ENCODE assay signal across 23 cellular contexts in the genomic region with DNA sequence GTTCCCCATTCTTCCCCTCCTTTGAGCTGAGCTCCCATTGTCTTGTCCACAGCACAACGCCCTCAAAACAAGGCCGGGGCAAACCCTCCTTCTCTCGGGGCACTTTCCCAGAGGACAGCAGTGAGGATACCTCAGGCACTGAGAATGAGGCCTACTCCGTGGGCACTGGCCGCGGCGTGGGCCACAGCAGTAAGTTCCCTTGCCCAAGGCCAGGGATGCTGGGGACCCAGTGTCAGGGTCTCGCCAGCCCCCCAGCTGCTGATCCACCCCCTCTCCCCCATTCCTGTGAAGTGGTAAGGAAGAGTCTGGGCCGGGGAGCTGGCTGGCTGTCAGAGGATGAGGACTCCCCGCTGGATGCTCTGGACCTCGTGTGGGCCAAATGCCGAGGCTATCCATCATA. TPM values are rescaled to one million over a fixed set of nuclear protein-coding genes. Genes with fewer than 3 reads are reported as not detected.
DNase-seq lines count a peak whose midpoint lies in the region; ATAC-seq, FAIRE-seq and TF ChIP-seq lines count a peak whose summit lies in the region.
"Had no signal": no experiment of that assay in that cellular context is flagged by ENCODE, and none has a peak within 500 bp of the region (broad histone marks: within the 10 kb centered on the region; RNA-seq: fewer than 3 reads in every experiment).

No MANE protein-coding gene starts in this region.

- no peaks in the 10 kb centered on the region for H3K9me3 Mint-ChIP-seq in activated T-cell treated with anti-CD3 and anti-CD28 coated beads, Interleukin-2, amount 50 U/mL, for 24 hours
- no peaks in the 10 kb centered on the region for H3K9me3 Mint-ChIP-seq in activated T-cell treated with anti-CD3 and anti-CD28 coated beads, Interleukin-2, amount 50 U/mL, for 4 hours
- no peaks in the 10 kb centered on the region for H3K9me3 Mint-ChIP-seq in CD4-positive, alpha-beta T cell
- H3K9me3 Mint-ChIP-seq: CD4-positive, CD25-positive, alpha-beta regulatory T cell; GM23338 had no signal

- H3K27ac Mint-ChIP-seq in activated T-cell treated with anti-CD3 and anti-CD28 coated beads, Interleukin-2, amount 50 U/mL, for 24 hours = peak overlapping the region; percentile 84
- no peak overlapping the region for H3K27ac Mint-ChIP-seq in CD4-positive, alpha-beta T cell
- H3K27ac Mint-ChIP-seq: GM23338 had no signal

- H4K20me1 ChIP-seq in BLaER1 = peaks cover 85% of the 10 kb centered on the region
- H4K20me1 ChIP-seq in K562 (replicated peaks; ENCODE audit: control insufficient read depth, insufficient read depth, low read length) = no peaks in the 10 kb centered on the region
- H4K20me1 ChIP-seq in smooth muscle cell (ENCODE audit: low read depth) = no peaks in the 10 kb centered on the region

- TF ChIP-seq CTCF in K562 (IDR thresholded peaks at IDR 0.05 in 2 of 3, conservative IDR thresholded peaks at IDR 0.05 in 1 of 3; ENCODE audit: insufficient read depth in 2 of 3, low read depth in 1 of 3, low read length in 3 of 3) = no peak
- TF ChIP-seq CTCF in smooth muscle cell (IDR thresholded peaks at IDR 0.05; ENCODE audit: borderline replicate concordance, insufficient read depth, poor library complexity, severe bottlenecking) = no peak
- TF ChIP-seq CTCF in CD4-positive, alpha-beta T cell (IDR thresholded peaks at IDR 0.05) = no peak

- no peaks in the 10 kb centered on the region for H3K9me1 ChIP-seq in K562 (ENCODE audit: control insufficient read depth, insufficient read depth, low read length)

- peaks cover 27% of the 10 kb centered on the region for H3K4me1 Mint-ChIP-seq in activated T-cell treated with anti-CD3 and anti-CD28 coated beads, Interleukin-2, amount 50 U/mL, for 24 hours (ENCODE audit: low read depth)
- H3K4me1 Mint-ChIP-seq in activated T-cell treated with anti-CD3 and anti-CD28 coated beads, Interleukin-2, amount 50 U/mL, for 4 hours (ENCODE audit: low read depth) = peaks cover 17% of the 10 kb centered on the region
- H3K4me1 Mint-ChIP-seq in CD4-positive, alpha-beta T cell (ENCODE audit: low read depth) = peaks cover 16% of the 10 kb centered on the region

- TF ChIP-seq POLR2A in K562 (conservative IDR thresholded peaks at IDR 0.05) = no peak

- H3K79me2 ChIP-seq in K562 (ENCODE audit: control insufficient read depth, insufficient read depth, low read length) (peaks cover 4% of the 10 kb centered on the region), smooth muscle cell (ENCODE audit: low read depth) (no peaks in the 10 kb centered on the region)

- no peaks in the 10 kb centered on the region for H3K27me3 Mint-ChIP-seq in activated T-cell treated with anti-CD3 and anti-CD28 coated beads, Interleukin-2, amount 50 U/mL, for 24 hours
- no peaks in the 10 kb centered on the region for H3K27me3 Mint-ChIP-seq in activated T-cell treated with anti-CD3 and anti-CD28 coated beads, Interleukin-2, amount 50 U/mL, for 4 hours (ENCODE audit: low read depth)
- H3K27me3 Mint-ChIP-seq in CD4-positive, alpha-beta T cell = no peaks in the 10 kb centered on the region
- H3K27me3 Mint-ChIP-seq: CD4-positive, CD25-positive, alpha-beta regulatory T cell had no signal

- DNase-seq in activated T-cell treated with anti-CD3 and anti-CD28 coated beads, Interleukin-2, amount 50 U/mL, for 24 hours = no peak
- no peak for DNase-seq in activated T-cell treated with anti-CD3 and anti-CD28 coated beads, Interleukin-2, amount 50 U/mL, for 4 hours
- DNase-seq in K562 (ENCODE audit: extremely low read depth in 1 of 4, low spot score in 3 of 4) = no peak
- no peak for DNase-seq in smooth muscle cell (lab: John Stamatoyannopoulos, UW; ENCODE audit: unreplicated experiment)
- no peak for DNase-seq in left ventricle myocardium superior
- DNase-seq in CD4-positive, alpha-beta T cell = no peak
- DNase-seq: 8988T; C1 segment of cervical spinal cord; Caco-2; CD4-positive, CD25-positive, alpha-beta regulatory T cell; DMS153; DMS79; GDM1; HCEC 1CT; IMR-90 had no signal

- H3K27me3 ChIP-seq in BLaER1 (no peaks in the 10 kb centered on the region), K562 (ENCODE audit: control insufficient read depth in 2 of 2, insufficient read depth in 2 of 2, low read length in 2 of 2) (no peaks in the 10 kb centered on the region), smooth muscle cell (ENCODE audit: low read depth) (no peaks in the 10 kb centered on the region)
- H3K27me3 ChIP-seq in CD4-positive, alpha-beta T cell (ENCODE audit: control insufficient read depth, insufficient read depth, low read length) = no peaks in the 10 kb centered on the region

- H3F3A ChIP-seq in smooth muscle cell (ENCODE audit: low read depth) = peaks cover 28% of the 10 kb centered on the region

- CTCF ChIA-PET in K562 (lab: Yijun Ruan, JAX; ENCODE audit: low intra/inter-chr PET ratio) = no interaction called here
- CTCF ChIA-PET in CD4-positive, alpha-beta T cell (lab: Charles Lee) = interaction anchor here (0.5 kb wide), 1 partner anchor 1591 kb away, joined by 5 read pairs; no protein-coding TSS in a partner anchor

- in situ Hi-C loops in K562 (cut with MboI) = no loop called here

- H3K4me2 ChIP-seq in BLaER1 (peak overlapping the region; percentile 62), K562 (ENCODE audit: insufficient read depth, low read length) (no peak overlapping the region), smooth muscle cell (no peak overlapping the region)
- H3K4me2 ChIP-seq: GM23338 had no signal

- no peak for TF ChIP-seq RAD21 in K562 (CRISPR knock-in tag; conservative IDR thresholded peaks at IDR 0.05 in 1 of 2, IDR thresholded peaks at IDR 0.05 in 1 of 2)

- H3K4me3 Mint-ChIP-seq in activated T-cell treated with anti-CD3 and anti-CD28 coated beads, Interleukin-2, amount 50 U/mL, for 24 hours = no peak overlapping the region
- no peak overlapping the region for H3K4me3 Mint-ChIP-seq in activated T-cell treated with anti-CD3 and anti-CD28 coated beads, Interleukin-2, amount 50 U/mL, for 4 hours
- H3K4me3 Mint-ChIP-seq in CD4-positive, alpha-beta T cell = no peak overlapping the region
- H3K4me3 Mint-ChIP-seq: GM23338 had no signal

- POLR2A ChIA-PET in K562 (lab: Yijun Ruan, JAX) = interaction anchor here (1.1 to 6.1 kb wide), 5 partner anchors 8 to 240 kb away, joined by 3 to 60 read pairs (median 7); partner anchors contain the start of genes ARPC4 and BRPF1
- POLR2A ChIA-PET in CD4-positive, alpha-beta T cell (lab: Charles Lee) = no interaction called here

- H3K36me3 ChIP-seq in BLaER1 = peaks cover 86% of the 10 kb centered on the region
- peaks cover 87% of the 10 kb centered on the region for H3K36me3 ChIP-seq in K562 (ENCODE audit: control insufficient read depth, insufficient read depth, low read length)
- H3K36me3 ChIP-seq in smooth muscle cell (ENCODE audit: low read depth) = no peaks in the 10 kb centered on the region

- BruUV-seq in K562 (replicated peaks; lab: Mats Ljungman, UMichigan) = no TSS peak

- peaks cover 100% of the 10 kb centered on the region for H3K36me3 Mint-ChIP-seq in activated T-cell treated with anti-CD3 and anti-CD28 coated beads, Interleukin-2, amount 50 U/mL, for 24 hours (ENCODE audit: low read depth)
- peaks cover 36% of the 10 kb centered on the region for H3K36me3 Mint-ChIP-seq in activated T-cell treated with anti-CD3 and anti-CD28 coated beads, Interleukin-2, amount 50 U/mL, for 4 hours (ENCODE audit: insufficient read depth)
- peaks cover 92% of the 10 kb centered on the region for H3K36me3 Mint-ChIP-seq in CD4-positive, alpha-beta T cell (ENCODE audit: low read depth)

- TF ChIP-seq EP300 in K562 (IDR thresholded peaks at IDR 0.05; ENCODE audit: low read length) = no peak

- H2AFZ ChIP-seq in K562 (ENCODE audit: low read depth, low read length) (no peak overlapping the region), smooth muscle cell (ENCODE audit: low read depth) (no peak overlapping the region)
- H2AFZ ChIP-seq: GM23338 had no signal

- no peak for ATAC-seq in activated T-cell treated with anti-CD3 and anti-CD28 coated beads, Interleukin-2, amount 50 U/mL, for 4 hours
- no peak for ATAC-seq in K562
- no peak for ATAC-seq in left ventricle myocardium superior
- no peak for ATAC-seq in CD4-positive, alpha-beta T cell (ENCODE audit: poor library complexity)
- ATAC-seq: GM23338 had no signal

- H3K9me3 ChIP-seq in BLaER1 = no peaks in the 10 kb centered on the region
- H3K9me3 ChIP-seq in K562 (replicated peaks; ENCODE audit: control insufficient read depth, insufficient read depth, low read depth, low read length) = no peaks in the 10 kb centered on the region
- no peaks in the 10 kb centered on the region for H3K9me3 ChIP-seq in smooth muscle cell (replicated peaks; ENCODE audit: low read depth)
- H3K9me3 ChIP-seq in CD4-positive, alpha-beta T cell (ENCODE audit: control insufficient read depth, low read length) = no peaks in the 10 kb centered on the region
- H3K9me3 ChIP-seq: Caco-2 had no signal

- H3K27ac ChIP-seq in BLaER1 (0 out of 2 replicates have a peak overlapping the region, but pooled peaks have one; percentile 8), K562 (ENCODE audit: extremely low read depth, low read depth, low read length) (no peak overlapping the region), smooth muscle cell (ENCODE audit: low read depth) (peak overlapping the region; percentile 71)
- H3K27ac ChIP-seq in CD4-positive, alpha-beta T cell (ENCODE audit: low read depth, low read length) = no peak overlapping the region
- H3K27ac ChIP-seq: HL-60 had no signal

- FAIRE-seq in K562 (lab: Jason Lieb, UNC) = no peak
- FAIRE-seq: H54 had no signal

- H3K9ac ChIP-seq in BLaER1 = no peak overlapping the region
- no peak overlapping the region for H3K9ac ChIP-seq in K562 (ENCODE audit: insufficient read depth in 1 of 2, low read depth in 2 of 2, low read length in 2 of 2)
- no peak overlapping the region for H3K9ac ChIP-seq in smooth muscle cell (ENCODE audit: low read depth)

- intact Hi-C loops in K562 (cut with micrococcal nuclease) (no loop called here), left ventricle myocardium superior (cut with micrococcal nuclease) (no loop called here)
- intact Hi-C loops in CD4-positive, alpha-beta T cell (cut with DNase I, micrococcal nuclease) = loop anchor here in 1 of 2 experiments (5.0 kb wide), 3 partner anchors 62 to 147 kb away; partner anchors contain the start of gene JAGN1

- WGBS in K562 (ENCODE audit: insufficient coverage, low coverage, missing lambda C conversion rate) = 94% methylated on average over 12 of the region's 12 CpGs
- WGBS in smooth muscle cell (ENCODE audit: low lambda C conversion rate) = 93% methylated on average over 12 of the region's 12 CpGs

- H3K4me3 ChIP-seq in BLaER1 (no peak overlapping the region), K562 (no peak overlapping the region), smooth muscle cell (no peak overlapping the region)
- H3K4me3 ChIP-seq: GM23338 had no signal

- H3K4me1 ChIP-seq in BLaER1 = peaks cover 49% of the 10 kb centered on the region
- peaks cover 3 to 18% of the 10 kb centered on the region in 2 experiments; a peak in 4 of 5 replicates for H3K4me1 ChIP-seq in K562 (replicated peaks in 1 of 2; ENCODE audit: control insufficient read depth in 2 of 2, insufficient read depth in 2 of 2, low read length in 2 of 2)
- H3K4me1 ChIP-seq in smooth muscle cell (ENCODE audit: low read depth) = peaks cover 5% of the 10 kb centered on the region

RNA-seq across cellular contexts. Expression of gene OGG1, which starts 4.2 kb away (rescaled TPM):
- total RNA-seq in activated T-cell treated with anti-CD3 and anti-CD28 coated beads, Interleukin-2, amount 50 U/mL, for 4 hours = 10 to 100 TPM; 25.2 to 30.5 (median 28.8) TPM
- 74.9 and 150 TPM in 2 replicates for total RNA-seq in K562 (2011; cell fraction: chromatin; rRNA removed; ENCODE audit: low replicate concordance)
- 93.6 and 122 TPM in 2 replicates for total RNA-seq in K562 (2011; cell fraction: nucleolus; rRNA removed)
- total RNA-seq in K562 (2011; cell fraction: nucleoplasm; rRNA removed) = 99.4 and 140 TPM in 2 replicates
- 27.6 and 39.3 TPM in 2 replicates for total RNA-seq in K562 (2014; rRNA removed)
- total RNA-seq in K562 (2014; rRNA removed; fragmentation: Illumina TruSeq; extraction: Trizol) = 14.6 and 18.2 TPM in 2 replicates
- 26.4 and 27.5 TPM in 2 replicates for total RNA-seq in K562 (2015; rRNA removed; fragmentation: Illumina TruSeq; extraction: Trizol)
- 23.6 and 25.7 TPM in 2 replicates for total RNA-seq in K562 (2021)
- polyA plus RNA-seq in K562 (2011; rRNA removed) = 26.6 and 31.0 TPM in 2 replicates
- polyA plus RNA-seq in K562 (2011; cell fraction: cytosol; rRNA removed) = 27.6 and 51.7 TPM in 2 replicates
- 41.4 and 56.0 TPM in 2 replicates for polyA plus RNA-seq in K562 (2011; cell fraction: nucleus; rRNA removed)
- 23.4 and 31.1 TPM in 2 replicates for polyA plus RNA-seq in K562 (2012)
- 32.3 and 33.0 TPM in 2 replicates for polyA plus RNA-seq in K562 (2014; fragmentation: Illumina TruSeq; extraction: Trizol)
- 10 to 100 TPM in 1 of 2 experiments, 1 to 10 TPM in 1; 6.6 to 12.0 TPM for polyA plus RNA-seq in K562 (2014; fragmentation: Nextera tagmentation; extraction: Ambion mirVana)
- 24.4 and 26.5 TPM in 2 replicates for polyA plus RNA-seq in K562 (2014; rRNA removed)
- polyA minus RNA-seq in K562 (2011; rRNA and poly(A)+ RNA removed) = 38.9 and 47.9 TPM in 2 replicates
- polyA minus RNA-seq in K562 (2011; cell fraction: cytosol; rRNA and poly(A)+ RNA removed) = 16.7 and 29.9 TPM in 2 replicates
- 52.4 and 57.1 TPM in 2 replicates for polyA minus RNA-seq in K562 (2011; cell fraction: nucleus; rRNA and poly(A)+ RNA removed)
- 13.4 and 16.0 TPM in 2 replicates for total RNA-seq in smooth muscle cell
- 22.3 and 24.6 TPM in 2 replicates for polyA plus RNA-seq in smooth muscle cell
- 8.8 TPM for total RNA-seq in left ventricle myocardium superior
- 1 to 10 TPM; 7.1 to 8.9 TPM for total RNA-seq in CD4-positive, alpha-beta T cell

RNA-seq across cellular contexts. Expression of gene BRPF1, which starts 14.0 kb away (rescaled TPM):
- total RNA-seq in activated T-cell treated with anti-CD3 and anti-CD28 coated beads, Interleukin-2, amount 50 U/mL, for 4 hours = 10 to 100 TPM; 56.9 to 59.9 (median 59.8) TPM
- 33.6 and 67.8 TPM in 2 replicates for total RNA-seq in K562 (2011; cell fraction: chromatin; rRNA removed; ENCODE audit: low replicate concordance)
- 33.7 and 49.2 TPM in 2 replicates for total RNA-seq in K562 (2011; cell fraction: nucleolus; rRNA removed)
- 26.6 and 32.0 TPM in 2 replicates for total RNA-seq in K562 (2011; cell fraction: nucleoplasm; rRNA removed)
- total RNA-seq in K562 (2014; rRNA removed) (29.9 and 38.9 TPM in 2 replicates), K562 (2014; rRNA removed; fragmentation: Illumina TruSeq; extraction: Trizol) (12.6 and 13.5 TPM in 2 replicates), K562 (2015; rRNA removed; fragmentation: Illumina TruSeq; extraction: Trizol) (23.5 and 25.5 TPM in 2 replicates), K562 (2021) (40.2 and 40.6 TPM in 2 replicates), smooth muscle cell (11.5 and 13.9 TPM in 2 replicates), left ventricle myocardium superior (9.9 TPM)
- polyA plus RNA-seq in K562 (2011; rRNA removed) (12.7 and 16.6 TPM in 2 replicates), K562 (2014; fragmentation: Illumina TruSeq; extraction: Trizol) (26.7 and 30.5 TPM in 2 replicates), K562 (2014; fragmentation: Nextera tagmentation; extraction: Ambion mirVana) (1 to 10 TPM; 1.1 to 1.4 TPM), K562 (2014; rRNA removed) (26.0 and 32.8 TPM in 2 replicates), smooth muscle cell (14.3 and 17.1 TPM in 2 replicates)
- polyA plus RNA-seq in K562 (2011; cell fraction: cytosol; rRNA removed) = 12.3 and 19.3 TPM in 2 replicates
- 46.8 and 95.4 TPM in 2 replicates for polyA plus RNA-seq in K562 (2011; cell fraction: nucleus; rRNA removed)
- polyA plus RNA-seq in K562 (2012) = 23.7 and 24.3 TPM in 2 replicates
- 14.6 and 16.9 TPM in 2 replicates for polyA minus RNA-seq in K562 (2011; rRNA and poly(A)+ RNA removed)
- polyA minus RNA-seq in K562 (2011; cell fraction: cytosol; rRNA and poly(A)+ RNA removed) = 15.2 and 22.2 TPM in 2 replicates
- 24.9 and 29.5 TPM in 2 replicates for polyA minus RNA-seq in K562 (2011; cell fraction: nucleus; rRNA and poly(A)+ RNA removed)
- 10 to 100 TPM; 23.7 to 25.6 TPM for total RNA-seq in CD4-positive, alpha-beta T cell

RNA-seq across cellular contexts. Expression of gene CAMK1, which starts 24.2 kb away (rescaled TPM):
- total RNA-seq in activated T-cell treated with anti-CD3 and anti-CD28 coated beads, Interleukin-2, amount 50 U/mL, for 4 hours = 10 to 100 TPM; 15.3 to 20.7 (median 15.7) TPM
- total RNA-seq in K562 (2011; cell fraction: chromatin; rRNA removed; ENCODE audit: low replicate concordance) = 2.0 and 4.8 TPM in 2 replicates
- total RNA-seq in K562 (2011; cell fraction: nucleolus; rRNA removed) = 4.2 and 4.6 TPM in 2 replicates
- 2.3 and 3.2 TPM in 2 replicates for total RNA-seq in K562 (2011; cell fraction: nucleoplasm; rRNA removed)
- total RNA-seq in K562 (2014; rRNA removed) (10.7 and 13.9 TPM in 2 replicates), K562 (2014; rRNA removed; fragmentation: Illumina TruSeq; extraction: Trizol) (4.4 and 4.7 TPM in 2 replicates), K562 (2015; rRNA removed; fragmentation: Illumina TruSeq; extraction: Trizol) (6.1 and 6.6 TPM in 2 replicates), K562 (2021) (5.2 and 6.2 TPM in 2 replicates), smooth muscle cell (3.9 and 6.4 TPM in 2 replicates), left ventricle myocardium superior (11.7 TPM)
- polyA plus RNA-seq in K562 (2011; rRNA removed) (7.3 and 8.4 TPM in 2 replicates), K562 (2014; fragmentation: Illumina TruSeq; extraction: Trizol) (6.0 and 6.2 TPM in 2 replicates), K562 (2014; fragmentation: Nextera tagmentation; extraction: Ambion mirVana) (under 1 TPM; 0.23 to 0.39 TPM), K562 (2014; rRNA removed) (7.7 and 10.6 TPM in 2 replicates), smooth muscle cell (6.3 and 10.9 TPM in 2 replicates)
- 5.8 and 12.1 TPM in 2 replicates for polyA plus RNA-seq in K562 (2011; cell fraction: cytosol; rRNA removed)
- polyA plus RNA-seq in K562 (2011; cell fraction: nucleus; rRNA removed) = 6.0 and 9.9 TPM in 2 replicates
- 7.7 and 9.7 TPM in 2 replicates for polyA plus RNA-seq in K562 (2012)
- polyA minus RNA-seq in K562 (2011; rRNA and poly(A)+ RNA removed) = 2.6 and 2.9 TPM in 2 replicates
- polyA minus RNA-seq in K562 (2011; cell fraction: cytosol; rRNA and poly(A)+ RNA removed) = 3.1 and 3.6 TPM in 2 replicates
- polyA minus RNA-seq in K562 (2011; cell fraction: nucleus; rRNA and poly(A)+ RNA removed) = 1.3 and 2.4 TPM in 2 replicates
- 1 to 10 TPM in 1 of 2 experiments, under 1 TPM in 1; 0.74 to 1.1 TPM for total RNA-seq in CD4-positive, alpha-beta T cell

RNA-seq across cellular contexts. Expression of gene CPNE9, which starts 41.9 kb away (rescaled TPM):
- under 1 TPM in 1 of 3 donors, not detected in 2; 0.19 TPM for total RNA-seq in activated T-cell treated with anti-CD3 and anti-CD28 coated beads, Interleukin-2, amount 50 U/mL, for 4 hours
- total RNA-seq in K562 (2011; cell fraction: chromatin; rRNA removed; ENCODE audit: low replicate concordance) = not detected in 2 replicates
- not detected in 2 replicates for total RNA-seq in K562 (2011; cell fraction: nucleolus; rRNA removed)
- total RNA-seq in K562 (2011; cell fraction: nucleoplasm; rRNA removed) = 0.46 TPM in 1 of 2 replicates, not detected in the other
- total RNA-seq in K562 (2014; rRNA removed) = 0.49 TPM in 1 of 2 replicates, not detected in the other
- total RNA-seq in K562 (2014; rRNA removed; fragmentation: Illumina TruSeq; extraction: Trizol) = 0.22 TPM in 1 of 2 replicates, not detected in the other
- 0.33 TPM in 1 of 2 replicates, not detected in the other for total RNA-seq in K562 (2015; rRNA removed; fragmentation: Illumina TruSeq; extraction: Trizol)
- total RNA-seq in K562 (2021) = not detected in 2 replicates
- polyA plus RNA-seq in K562 (2011; rRNA removed) = 0.19 and 0.33 TPM in 2 replicates
- 0.03 and 0.34 TPM in 2 replicates for polyA plus RNA-seq in K562 (2011; cell fraction: cytosol; rRNA removed)
- polyA plus RNA-seq in K562 (2011; cell fraction: nucleus; rRNA removed) = 0.33 and 0.48 TPM in 2 replicates
- polyA plus RNA-seq in K562 (2012) = 0.36 and 0.91 TPM in 2 replicates
- 0.51 TPM in 1 of 2 replicates, not detected in the other for polyA plus RNA-seq in K562 (2014; fragmentation: Illumina TruSeq; extraction: Trizol)
- polyA plus RNA-seq in K562 (2014; fragmentation: Nextera tagmentation; extraction: Ambion mirVana) = under 1 TPM; 0.25 to 0.56 TPM
- polyA plus RNA-seq in K562 (2014; rRNA removed) = 0.24 and 0.34 TPM in 2 replicates
- not detected in 2 replicates for polyA minus RNA-seq in K562 (2011; rRNA and poly(A)+ RNA removed)
- not detected in 2 replicates for polyA minus RNA-seq in K562 (2011; cell fraction: cytosol; rRNA and poly(A)+ RNA removed)
- not detected in 2 replicates for polyA minus RNA-seq in K562 (2011; cell fraction: nucleus; rRNA and poly(A)+ RNA removed)
- total RNA-seq in smooth muscle cell = not detected in 2 replicates
- polyA plus RNA-seq in smooth muscle cell = 0.44 TPM in 1 of 2 replicates, not detected in the other
- not detected for total RNA-seq in left ventricle myocardium superior
- under 1 TPM; 0.33 to 0.45 TPM for total RNA-seq in CD4-positive, alpha-beta T cell
- total RNA-seq: A673; Caco-2; CD4-positive, CD25-positive, alpha-beta regulatory T cell; Daoy; HT1080; IMR-90 had no signal
- polyA plus RNA-seq: AG04450; CD4-positive, CD25-positive, alpha-beta regulatory T cell; IMR-90 had no signal

RNA-seq across cellular contexts. Expression of gene TADA3, which starts 46.8 kb away (rescaled TPM):
- 10 to 100 TPM; 39.3 to 42.0 (median 40.2) TPM for total RNA-seq in activated T-cell treated with anti-CD3 and anti-CD28 coated beads, Interleukin-2, amount 50 U/mL, for 4 hours
- 29.0 and 52.4 TPM in 2 replicates for total RNA-seq in K562 (2011; cell fraction: chromatin; rRNA removed; ENCODE audit: low replicate concordance)
- 42.1 and 48.7 TPM in 2 replicates for total RNA-seq in K562 (2011; cell fraction: nucleolus; rRNA removed)
- total RNA-seq in K562 (2011; cell fraction: nucleoplasm; rRNA removed) = 34.6 and 42.7 TPM in 2 replicates
- total RNA-seq in K562 (2014; rRNA removed) (110 and 136 TPM in 2 replicates), K562 (2014; rRNA removed; fragmentation: Illumina TruSeq; extraction: Trizol) (32.7 and 40.6 TPM in 2 replicates), K562 (2015; rRNA removed; fragmentation: Illumina TruSeq; extraction: Trizol) (74.5 and 74.8 TPM in 2 replicates), K562 (2021) (85.8 and 89.7 TPM in 2 replicates), smooth muscle cell (50.9 and 51.8 TPM in 2 replicates), left ventricle myocardium superior (45.9 TPM)
- polyA plus RNA-seq in K562 (2011; rRNA removed) (60.6 and 62.8 TPM in 2 replicates), K562 (2014; fragmentation: Illumina TruSeq; extraction: Trizol) (97.8 and 103 TPM in 2 replicates), K562 (2014; fragmentation: Nextera tagmentation; extraction: Ambion mirVana) (1 to 10 TPM; 4.1 to 6.3 TPM), K562 (2014; rRNA removed) (91.6 and 94.0 TPM in 2 replicates), smooth muscle cell (72.5 and 79.6 TPM in 2 replicates)
- polyA plus RNA-seq in K562 (2011; cell fraction: cytosol; rRNA removed) = 74.1 and 114 TPM in 2 replicates
- 61.6 and 83.0 TPM in 2 replicates for polyA plus RNA-seq in K562 (2011; cell fraction: nucleus; rRNA removed)
- polyA plus RNA-seq in K562 (2012) = 75.7 and 143 TPM in 2 replicates
- 29.9 and 37.5 TPM in 2 replicates for polyA minus RNA-seq in K562 (2011; rRNA and poly(A)+ RNA removed)
- 52.9 and 57.8 TPM in 2 replicates for polyA minus RNA-seq in K562 (2011; cell fraction: cytosol; rRNA and poly(A)+ RNA removed)
- 19.1 and 22.5 TPM in 2 replicates for polyA minus RNA-seq in K562 (2011; cell fraction: nucleus; rRNA and poly(A)+ RNA removed)
- 10 to 100 TPM; 14.7 to 16.5 TPM for total RNA-seq in CD4-positive, alpha-beta T cell

Comparison
In these comparisons a context has a peak if more than half of its experiments do, and no peak if none do; other contexts are left out.
1. H3K27ac ChIP-seq: peak in BLaER1 (single experiment) and smooth muscle cell (single experiment); none in K562 (single experiment) and CD4-positive, alpha-beta T cell (single experiment).